Comparison of ENCODE assay signal across 21 cellular contexts in genomic region chr10:131068760-131069159, GRCh38.
DNase-seq lines count a peak whose midpoint lies in the region; ATAC-seq and TF ChIP-seq lines count a peak whose summit lies in the region.
"Had no signal": no experiment of that assay in that cellular context is flagged by ENCODE, and none has a peak within 500 bp of the region (broad histone marks: within the 10 kb centered on the region; RNA-seq: fewer than 3 reads in every experiment).

No MANE protein-coding gene starts in this region.

- no peak overlapping the region for H3K4me3 Mint-ChIP-seq in GM23338
- H3K4me3 Mint-ChIP-seq: CD8-positive, alpha-beta memory T cell; HFFc6 had no signal

- no peak overlapping the region for H3K27ac ChIP-seq in GM23338 (ENCODE audit: low read depth)
- no peak overlapping the region for H3K27ac ChIP-seq in caudate nucleus (ENCODE audit: low read depth, low read length)

- peaks cover 5% of the 10 kb centered on the region for H3K27me3 Mint-ChIP-seq in GM23338 (ENCODE audit: insufficient read depth, low read depth, poor library complexity)
- H3K27me3 Mint-ChIP-seq: CD8-positive, alpha-beta memory T cell had no signal

- TF ChIP-seq CTCF in GM23338 (conservative IDR thresholded peaks at IDR 0.05; ENCODE audit: low read depth in 2 of 2) = no peak

- H3K4me1 Mint-ChIP-seq in GM23338 = peaks cover 28% of the 10 kb centered on the region
- H3K4me1 Mint-ChIP-seq: CD8-positive, alpha-beta memory T cell had no signal

- peak; percentile 4 for DNase-seq in activated CD8-positive, alpha-beta memory T cell treated with anti-CD3 and anti-CD28 coated beads for 24 hours
- no peak for DNase-seq in activated CD8-positive, alpha-beta memory T cell treated with anti-CD3 and anti-CD28 coated beads, Interleukin-2, amount 50 U/mL, for 48 hours
- DNase-seq in CMK (ENCODE audit: low read depth) = peak; percentile 4
- peak; percentile 6 for DNase-seq in GM23338 (ENCODE audit: low spot score)
- peak; percentile 30 for DNase-seq in islet precursor cell
- no peak for DNase-seq in caudate nucleus (lab: John Stamatoyannopoulos, UW)
- DNase-seq in NCI-H1105 treated with DMSO at 0.1 percent for 48 hours (lab: John Stamatoyannopoulos, UW) = no peak
- DNase-seq: ACHN; C1 segment of cervical spinal cord; CD8-positive, alpha-beta memory T cell; HFFc6; KBM-7; MM.1S; NCI-H1048; NCI-H1436; NCI-H2081 treated with DMSO at 0.1 percent for 48 hours; NCI-H69 had no signal

- peaks cover 45% of the 10 kb centered on the region for H3K9me3 Mint-ChIP-seq in GM23338

- H3K9me2 ChIP-seq in GM23338 (ENCODE audit: insufficient read depth) = no peaks in the 10 kb centered on the region

- ATAC-seq in GM23338 (no peak), HG03354 (IDR thresholded peaks at IDR 0.05; ENCODE audit: poor library complexity, severe bottlenecking, unreplicated experiment) (no peak)
- ATAC-seq: HepG2, Panc1, SK-N-SH treated with all-trans-retinoic acid at 6 μM for 48 hours had no signal

- H3K4me2 ChIP-seq in GM23338 = peak overlapping the region; percentile 38; the same call in 1 of the 2 replicates

- no peaks in the 10 kb centered on the region; the same call in 2 of the 3 replicates for H3K36me3 Mint-ChIP-seq in GM23338 (ENCODE audit: low read depth)
- H3K36me3 Mint-ChIP-seq: CD8-positive, alpha-beta memory T cell had no signal

- H3K36me3 ChIP-seq in GM23338 (ENCODE audit: insufficient read depth) = no peaks in the 10 kb centered on the region

- no peak overlapping the region for H3K27ac Mint-ChIP-seq in GM23338
- H3K27ac Mint-ChIP-seq: CD8-positive, alpha-beta memory T cell; HFFc6 had no signal

- no peak overlapping the region for H3K4me3 ChIP-seq in GM23338

- H3F3A ChIP-seq in GM23338 (replicated peaks; ENCODE audit: low read depth) = peaks cover 7% of the 10 kb centered on the region

- H2AFZ ChIP-seq in GM23338 = no peak overlapping the region

- no peaks in the 10 kb centered on the region for H3K79me2 ChIP-seq in GM23338 (replicated peaks; ENCODE audit: insufficient read depth)

- no peaks in the 10 kb centered on the region for H4K20me1 ChIP-seq in GM23338 (replicated peaks; ENCODE audit: insufficient read depth)

- H3K4me1 ChIP-seq in GM23338 (ENCODE audit: insufficient read depth) = peaks cover 15% of the 10 kb centered on the region

- H3K27me3 ChIP-seq in GM23338 (ENCODE audit: insufficient read depth) = no peaks in the 10 kb centered on the region

TF ChIP-seq in GM23338, 12 proteins besides CTCF, POLR2A, EP300 and RAD21:
- TF ChIP-seq JUNB (IDR thresholded peaks at IDR 0.05; ENCODE audit: unreplicated experiment) (no peak), EZH2phosphoT487 (IDR thresholded peaks at IDR 0.05; ENCODE audit: unreplicated experiment) (no peak), EZH2 (IDR thresholded peaks at IDR 0.05; ENCODE audit: low read depth, unreplicated experiment) (no peak), POLR2AphosphoS5 (IDR thresholded peaks at IDR 0.05; ENCODE audit: low read depth) (no peak), CREB1 (CRISPR knock-in tag; IDR thresholded peaks at IDR 0.05; ENCODE audit: low read depth) (no peak), ETS1 (IDR thresholded peaks at IDR 0.05) (no peak)
TF ChIP-seq in GM23338: peak in this region for 0.

Comparison
In these comparisons a context has a peak if more than half of its experiments do, and no peak if none do; other contexts are left out.
1. DNase-seq: peak in activated CD8-positive, alpha-beta memory T cell treated with anti-CD3 and anti-CD28 coated beads for 24 hours (single experiment), CMK (single experiment), GM23338 (single experiment) and islet precursor cell (single experiment); none in activated CD8-positive, alpha-beta memory T cell treated with anti-CD3 and anti-CD28 coated beads, Interleukin-2, amount 50 U/mL, for 48 hours (single experiment), caudate nucleus (0 of 61) and NCI-H1105 treated with DMSO at 0.1 percent for 48 hours (single experiment).